In the genomic region with DNA sequence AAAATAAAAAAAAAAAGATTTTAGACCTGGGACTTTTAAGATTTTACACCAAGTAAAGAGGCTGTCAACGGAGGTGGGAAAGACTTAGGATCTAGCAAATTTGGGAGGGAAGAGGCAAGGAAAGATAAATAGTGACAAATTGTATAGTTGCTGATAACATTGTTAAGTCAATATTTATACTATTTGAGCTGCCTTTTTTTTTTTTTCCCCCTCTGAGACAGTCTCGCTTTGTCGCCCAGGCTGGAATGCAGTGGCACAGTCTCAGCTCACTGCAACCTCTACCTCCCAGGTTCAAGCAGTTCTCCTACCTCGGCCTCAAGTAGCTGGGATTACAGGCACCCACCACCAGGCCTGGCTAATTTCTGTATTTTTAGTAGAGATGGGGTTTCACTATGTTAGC, we compare ENCODE assay signal across 1 cellular context.
TF ChIP-seq lines count a peak whose summit lies in the region.

No MANE protein-coding gene starts in this region.

TF ChIP-seq in GM23338, 12 proteins besides CTCF, POLR2A, EP300 and RAD21 (continued from another document):
- TF ChIP-seq, protein P1, sequence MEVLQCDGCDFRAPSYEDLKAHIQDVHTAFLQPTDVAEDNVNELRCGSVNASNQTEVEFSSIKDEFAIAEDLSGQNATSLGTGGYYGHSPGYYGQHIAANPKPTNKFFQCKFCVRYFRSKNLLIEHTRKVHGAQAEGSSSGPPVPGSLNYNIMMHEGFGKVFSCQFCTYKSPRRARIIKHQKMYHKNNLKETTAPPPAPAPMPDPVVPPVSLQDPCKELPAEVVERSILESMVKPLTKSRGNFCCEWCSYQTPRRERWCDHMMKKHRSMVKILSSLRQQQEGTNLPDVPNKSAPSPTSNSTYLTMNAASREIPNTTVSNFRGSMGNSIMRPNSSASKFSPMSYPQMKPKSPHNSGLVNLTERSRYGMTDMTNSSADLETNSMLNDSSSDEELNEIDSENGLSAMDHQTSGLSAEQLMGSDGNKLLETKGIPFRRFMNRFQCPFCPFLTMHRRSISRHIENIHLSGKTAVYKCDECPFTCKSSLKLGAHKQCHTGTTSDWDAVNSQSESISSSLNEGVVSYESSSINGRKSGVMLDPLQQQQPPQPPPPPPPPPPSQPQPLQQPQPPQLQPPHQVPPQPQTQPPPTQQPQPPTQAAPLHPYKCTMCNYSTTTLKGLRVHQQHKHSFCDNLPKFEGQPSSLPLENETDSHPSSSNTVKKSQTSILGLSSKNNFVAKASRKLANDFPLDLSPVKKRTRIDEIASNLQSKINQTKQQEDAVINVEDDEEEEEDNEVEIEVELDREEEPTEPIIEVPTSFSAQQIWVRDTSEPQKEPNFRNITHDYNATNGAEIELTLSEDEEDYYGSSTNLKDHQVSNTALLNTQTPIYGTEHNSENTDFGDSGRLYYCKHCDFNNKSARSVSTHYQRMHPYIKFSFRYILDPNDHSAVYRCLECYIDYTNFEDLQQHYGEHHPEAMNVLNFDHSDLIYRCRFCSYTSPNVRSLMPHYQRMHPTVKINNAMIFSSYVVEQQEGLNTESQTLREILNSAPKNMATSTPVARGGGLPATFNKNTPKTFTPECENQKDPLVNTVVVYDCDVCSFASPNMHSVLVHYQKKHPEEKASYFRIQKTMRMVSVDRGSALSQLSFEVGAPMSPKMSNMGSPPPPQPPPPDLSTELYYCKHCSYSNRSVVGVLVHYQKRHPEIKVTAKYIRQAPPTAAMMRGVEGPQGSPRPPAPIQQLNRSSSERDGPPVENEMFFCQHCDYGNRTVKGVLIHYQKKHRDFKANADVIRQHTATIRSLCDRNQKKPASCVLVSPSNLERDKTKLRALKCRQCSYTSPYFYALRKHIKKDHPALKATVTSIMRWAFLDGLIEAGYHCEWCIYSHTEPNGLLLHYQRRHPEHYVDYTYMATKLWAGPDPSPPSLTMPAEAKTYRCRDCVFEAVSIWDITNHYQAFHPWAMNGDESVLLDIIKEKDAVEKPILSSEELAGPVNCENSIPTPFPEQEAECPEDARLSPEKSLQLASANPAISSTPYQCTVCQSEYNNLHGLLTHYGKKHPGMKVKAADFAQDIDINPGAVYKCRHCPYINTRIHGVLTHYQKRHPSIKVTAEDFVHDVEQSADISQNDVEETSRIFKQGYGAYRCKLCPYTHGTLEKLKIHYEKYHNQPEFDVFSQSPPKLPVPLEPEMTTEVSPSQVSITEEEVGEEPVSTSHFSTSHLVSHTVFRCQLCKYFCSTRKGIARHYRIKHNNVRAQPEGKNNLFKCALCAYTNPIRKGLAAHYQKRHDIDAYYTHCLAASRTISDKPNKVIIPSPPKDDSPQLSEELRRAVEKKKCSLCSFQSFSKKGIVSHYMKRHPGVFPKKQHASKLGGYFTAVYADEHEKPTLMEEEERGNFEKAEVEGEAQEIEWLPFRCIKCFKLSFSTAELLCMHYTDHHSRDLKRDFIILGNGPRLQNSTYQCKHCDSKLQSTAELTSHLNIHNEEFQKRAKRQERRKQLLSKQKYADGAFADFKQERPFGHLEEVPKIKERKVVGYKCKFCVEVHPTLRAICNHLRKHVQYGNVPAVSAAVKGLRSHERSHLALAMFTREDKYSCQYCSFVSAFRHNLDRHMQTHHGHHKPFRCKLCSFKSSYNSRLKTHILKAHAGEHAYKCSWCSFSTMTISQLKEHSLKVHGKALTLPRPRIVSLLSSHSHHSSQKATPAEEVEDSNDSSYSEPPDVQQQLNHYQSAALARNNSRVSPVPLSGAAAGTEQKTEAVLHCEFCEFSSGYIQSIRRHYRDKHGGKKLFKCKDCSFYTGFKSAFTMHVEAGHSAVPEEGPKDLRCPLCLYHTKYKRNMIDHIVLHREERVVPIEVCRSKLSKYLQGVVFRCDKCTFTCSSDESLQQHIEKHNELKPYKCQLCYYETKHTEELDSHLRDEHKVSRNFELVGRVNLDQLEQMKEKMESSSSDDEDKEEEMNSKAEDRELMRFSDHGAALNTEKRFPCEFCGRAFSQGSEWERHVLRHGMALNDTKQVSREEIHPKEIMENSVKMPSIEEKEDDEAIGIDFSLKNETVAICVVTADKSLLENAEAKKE (CRISPR knock-in tag; IDR thresholded peaks at IDR 0.05): no peak
- no peak for TF ChIP-seq ZNF331 (CRISPR knock-in tag; IDR thresholded peaks at IDR 0.05; ENCODE audit: low read depth)
- TF ChIP-seq EZH2phosphoT487 (IDR thresholded peaks at IDR 0.05; ENCODE audit: unreplicated experiment): no peak
- TF ChIP-seq, protein P2, sequence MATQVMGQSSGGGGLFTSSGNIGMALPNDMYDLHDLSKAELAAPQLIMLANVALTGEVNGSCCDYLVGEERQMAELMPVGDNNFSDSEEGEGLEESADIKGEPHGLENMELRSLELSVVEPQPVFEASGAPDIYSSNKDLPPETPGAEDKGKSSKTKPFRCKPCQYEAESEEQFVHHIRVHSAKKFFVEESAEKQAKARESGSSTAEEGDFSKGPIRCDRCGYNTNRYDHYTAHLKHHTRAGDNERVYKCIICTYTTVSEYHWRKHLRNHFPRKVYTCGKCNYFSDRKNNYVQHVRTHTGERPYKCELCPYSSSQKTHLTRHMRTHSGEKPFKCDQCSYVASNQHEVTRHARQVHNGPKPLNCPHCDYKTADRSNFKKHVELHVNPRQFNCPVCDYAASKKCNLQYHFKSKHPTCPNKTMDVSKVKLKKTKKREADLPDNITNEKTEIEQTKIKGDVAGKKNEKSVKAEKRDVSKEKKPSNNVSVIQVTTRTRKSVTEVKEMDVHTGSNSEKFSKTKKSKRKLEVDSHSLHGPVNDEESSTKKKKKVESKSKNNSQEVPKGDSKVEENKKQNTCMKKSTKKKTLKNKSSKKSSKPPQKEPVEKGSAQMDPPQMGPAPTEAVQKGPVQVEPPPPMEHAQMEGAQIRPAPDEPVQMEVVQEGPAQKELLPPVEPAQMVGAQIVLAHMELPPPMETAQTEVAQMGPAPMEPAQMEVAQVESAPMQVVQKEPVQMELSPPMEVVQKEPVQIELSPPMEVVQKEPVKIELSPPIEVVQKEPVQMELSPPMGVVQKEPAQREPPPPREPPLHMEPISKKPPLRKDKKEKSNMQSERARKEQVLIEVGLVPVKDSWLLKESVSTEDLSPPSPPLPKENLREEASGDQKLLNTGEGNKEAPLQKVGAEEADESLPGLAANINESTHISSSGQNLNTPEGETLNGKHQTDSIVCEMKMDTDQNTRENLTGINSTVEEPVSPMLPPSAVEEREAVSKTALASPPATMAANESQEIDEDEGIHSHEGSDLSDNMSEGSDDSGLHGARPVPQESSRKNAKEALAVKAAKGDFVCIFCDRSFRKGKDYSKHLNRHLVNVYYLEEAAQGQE (IDR thresholded peaks at IDR 0.05; ENCODE audit: unreplicated experiment): no peak
